In genomic region chr2:134408386-134408785, GRCh38 we compare ENCODE assay signal across 19 cellular contexts.
A peak's percentile ranks its signal among the peaks of the same experiment; 100 is the strongest.
DNase-seq lines count a peak whose midpoint lies in the region; ATAC-seq, FAIRE-seq and TF ChIP-seq lines count a peak whose summit lies in the region.
"Had no signal": no experiment of that assay in that cellular context is flagged by ENCODE, and none has a peak within 500 bp of the region (broad histone marks: within the 10 kb centered on the region; RNA-seq: fewer than 3 reads in every experiment).

No MANE protein-coding gene starts in this region.

- H3K79me2 ChIP-seq in KMS-11 (ENCODE audit: insufficient read depth, low read depth): peaks cover 8% of the 10 kb centered on the region; the same call in 1 of the 2 replicates
- no peaks in the 10 kb centered on the region for H3K79me2 ChIP-seq in astrocyte (ENCODE audit: insufficient read depth, low read length)

- H3K27ac ChIP-seq in CD8-positive, alpha-beta memory T cell (ENCODE audit: low read depth, low read length): no peak overlapping the region
- peak overlapping the region; percentile 62; the same call in 1 of the 2 replicates for H3K27ac ChIP-seq in KMS-11
- peak overlapping the region; percentile 52 for H3K27ac ChIP-seq in astrocyte (ENCODE audit: low read depth, low read length)
- H3K27ac ChIP-seq in naive thymus-derived CD4-positive, alpha-beta T cell (ENCODE audit: low read depth, low read length): no peak overlapping the region
- no peak overlapping the region for H3K27ac ChIP-seq in suprapubic skin
- H3K27ac ChIP-seq: SJCRH30, WERI-Rb-1 had no signal

- TF ChIP-seq CTCF in KMS-11 (conservative IDR thresholded peaks at IDR 0.05; ENCODE audit: low read depth, low read length) (no peak), astrocyte (IDR thresholded peaks at IDR 0.05; ENCODE audit: insufficient read depth, low read depth, low read length) (no peak), suprapubic skin (IDR thresholded peaks at IDR 0.05) (no peak)

- ATAC-seq in naive thymus-derived CD4-positive, alpha-beta T cell: no peak
- no peak for ATAC-seq in GM21723 (IDR thresholded peaks at IDR 0.05; ENCODE audit: unreplicated experiment)
- ATAC-seq: left lung had no signal

- H4K20me1 ChIP-seq in KMS-11 (ENCODE audit: insufficient read depth) (no peaks in the 10 kb centered on the region), astrocyte (ENCODE audit: insufficient read depth, low read length) (peaks cover 3% of the 10 kb centered on the region)

- H2AFZ ChIP-seq in KMS-11 (ENCODE audit: low read depth): no peak overlapping the region
- H2AFZ ChIP-seq in astrocyte (ENCODE audit: low read depth, low read length): no peak overlapping the region

- H3K9ac ChIP-seq in KMS-11: no peak overlapping the region
- H3K9ac ChIP-seq in astrocyte (ENCODE audit: low read length): peak overlapping the region; percentile 17

- peaks cover 50 to 68% (median 60%) of the 10 kb centered on the region in 3 donors for H3K4me1 Mint-ChIP-seq in CD8-positive, alpha-beta memory T cell
- peaks cover 52% of the 10 kb centered on the region for H3K4me1 Mint-ChIP-seq in astrocyte (ENCODE audit: low read depth, unreplicated experiment)
- H3K4me1 Mint-ChIP-seq in naive thymus-derived CD4-positive, alpha-beta T cell: peaks cover 21 to 55% (median 42%) of the 10 kb centered on the region in 7 donors
- H3K4me1 Mint-ChIP-seq in activated CD4-positive, alpha-beta memory T cell treated with anti-CD3 and anti-CD28 coated beads for 36 hours (ENCODE audit: low read depth): peaks cover 36% of the 10 kb centered on the region

- H3K36me3 Mint-ChIP-seq in CD8-positive, alpha-beta memory T cell: peaks cover 0 to 43% (median 5%) of the 10 kb centered on the region in 3 donors
- peaks cover 7% of the 10 kb centered on the region for H3K36me3 Mint-ChIP-seq in astrocyte (ENCODE audit: low read depth, unreplicated experiment)
- H3K36me3 Mint-ChIP-seq in naive thymus-derived CD4-positive, alpha-beta T cell: peaks cover 4 to 17% (median 8%) of the 10 kb centered on the region in 5 donors
- peaks cover 11% of the 10 kb centered on the region for H3K36me3 Mint-ChIP-seq in activated CD4-positive, alpha-beta memory T cell treated with anti-CD3 and anti-CD28 coated beads for 36 hours

- FAIRE-seq in astrocyte (lab: Jason Lieb, UNC): no peak
- FAIRE-seq: H54 had no signal

- CTCF ChIA-PET in CD8-positive, alpha-beta memory T cell (lab: Charles Lee): interaction anchor here (5.4 kb wide), 1 partner anchor 289 kb away, joined by 101 read pairs; no protein-coding TSS in a partner anchor
- CTCF ChIA-PET in naive thymus-derived CD4-positive, alpha-beta T cell (lab: Charles Lee): no interaction called here
- CTCF ChIA-PET in activated CD4-positive, alpha-beta memory T cell treated with anti-CD3 and anti-CD28 coated beads for 36 hours (lab: Charles Lee): interaction anchor here (1.1 kb wide), 1 partner anchor 162 kb away, joined by 3 read pairs; no protein-coding TSS in a partner anchor

- POLR2A ChIA-PET in CD8-positive, alpha-beta memory T cell (lab: Charles Lee): no interaction called here
- POLR2A ChIA-PET in naive thymus-derived CD4-positive, alpha-beta T cell (lab: Charles Lee): interaction anchor here (1.2 kb wide), 1 partner anchor 148 kb away, joined by 3 read pairs; no protein-coding TSS in a partner anchor
- POLR2A ChIA-PET in activated CD4-positive, alpha-beta memory T cell treated with anti-CD3 and anti-CD28 coated beads for 36 hours (lab: Charles Lee): no interaction called here

- H3K4me2 ChIP-seq in KMS-11 (peak overlapping the region; percentile 91), astrocyte (ENCODE audit: low read length) (peak overlapping the region; percentile 41)

- 67% methylated on average over 3 of the region's 3 CpGs for WGBS in suprapubic skin

- no peaks in the 10 kb centered on the region for H3K9me3 ChIP-seq in CD8-positive, alpha-beta memory T cell (ENCODE audit: low read length)
- H3K9me3 ChIP-seq in astrocyte (ENCODE audit: insufficient read depth, low read depth, low read length): no peaks in the 10 kb centered on the region
- no peaks in the 10 kb centered on the region for H3K9me3 ChIP-seq in naive thymus-derived CD4-positive, alpha-beta T cell (ENCODE audit: control insufficient read depth in 2 of 3, low read length in 3 of 3)
- no peaks in the 10 kb centered on the region for H3K9me3 ChIP-seq in suprapubic skin
- H3K9me3 ChIP-seq: left lung, SJCRH30 had no signal

- H3K4me1 ChIP-seq in CD8-positive, alpha-beta memory T cell (ENCODE audit: insufficient read depth, low read length): peaks cover 25% of the 10 kb centered on the region
- H3K4me1 ChIP-seq in KMS-11 (ENCODE audit: low read depth, poor library complexity, severe bottlenecking) (peaks cover 93% of the 10 kb centered on the region), astrocyte (ENCODE audit: insufficient read depth, low read length) (peaks cover 47% of the 10 kb centered on the region), suprapubic skin (peaks cover 60% of the 10 kb centered on the region)
- peaks cover 6 to 17% of the 10 kb centered on the region in 2 donors for H3K4me1 ChIP-seq in naive thymus-derived CD4-positive, alpha-beta T cell (ENCODE audit: control insufficient read depth in 2 of 2, insufficient read depth in 2 of 2, low read length in 2 of 2)

- H3K4me3 Mint-ChIP-seq in CD8-positive, alpha-beta memory T cell: peak overlapping the region in 3 of 7 donors; percentile 4 to 32 (median 29)
- no peak overlapping the region for H3K4me3 Mint-ChIP-seq in astrocyte (ENCODE audit: unreplicated experiment)
- H3K4me3 Mint-ChIP-seq in naive thymus-derived CD4-positive, alpha-beta T cell: no peak overlapping the region
- H3K4me3 Mint-ChIP-seq in activated CD4-positive, alpha-beta memory T cell treated with anti-CD3 and anti-CD28 coated beads for 36 hours: no peak overlapping the region
- H3K4me3 Mint-ChIP-seq: activated naive CD8-positive, alpha-beta T cell; nephron progenitor cell; stimulated activated naive CD8-positive, alpha-beta T cell treated with anti-CD3 and anti-CD28 coated beads, Interleukin-15, Interleukin-2, amounts not matched to agents 100 ng/mL and 50 ng/mL, for 24 hours had no signal

- no peak for TF ChIP-seq EP300 in suprapubic skin (IDR thresholded peaks at IDR 0.05)

- intact Hi-C loops in naive thymus-derived CD4-positive, alpha-beta T cell (cut with micrococcal nuclease): no loop called here
- intact Hi-C loops in activated CD4-positive, alpha-beta memory T cell treated with anti-CD3 and anti-CD28 coated beads for 36 hours (cut with micrococcal nuclease): no loop called here

- H3K27me3 ChIP-seq in CD8-positive, alpha-beta memory T cell (ENCODE audit: insufficient read depth, low read length, poor library complexity, severe bottlenecking): no peaks in the 10 kb centered on the region
- no peaks in the 10 kb centered on the region for H3K27me3 ChIP-seq in KMS-11 (ENCODE audit: insufficient read depth, low read depth)
- H3K27me3 ChIP-seq in astrocyte (ENCODE audit: insufficient read depth, low read length): no peaks in the 10 kb centered on the region
- H3K27me3 ChIP-seq in naive thymus-derived CD4-positive, alpha-beta T cell (ENCODE audit: control insufficient read depth in 2 of 2, insufficient read depth in 2 of 2, low read length in 2 of 2): no peaks in the 10 kb centered on the region
- H3K27me3 ChIP-seq in suprapubic skin: no peaks in the 10 kb centered on the region
- H3K27me3 ChIP-seq: left lung, SJCRH30 had no signal

- peak overlapping the region in 7 of 8 donors; percentile 10 to 74 (median 29) for H3K27ac Mint-ChIP-seq in CD8-positive, alpha-beta memory T cell
- no peak overlapping the region for H3K27ac Mint-ChIP-seq in astrocyte (ENCODE audit: unreplicated experiment)
- H3K27ac Mint-ChIP-seq in naive thymus-derived CD4-positive, alpha-beta T cell: peak overlapping the region in 5 of 9 donors; percentile 19 to 53 (median 37)
- no peak overlapping the region for H3K27ac Mint-ChIP-seq in activated CD4-positive, alpha-beta memory T cell treated with anti-CD3 and anti-CD28 coated beads for 36 hours
- H3K27ac Mint-ChIP-seq: activated naive CD8-positive, alpha-beta T cell; nephron progenitor cell; stimulated activated naive CD8-positive, alpha-beta T cell treated with anti-CD3 and anti-CD28 coated beads, Interleukin-15, Interleukin-2, amounts not matched to agents 100 ng/mL and 50 ng/mL, for 24 hours had no signal

- H3K27me3 Mint-ChIP-seq in CD8-positive, alpha-beta memory T cell: peaks cover 0 to 1% of the 10 kb centered on the region in 2 donors
- no peaks in the 10 kb centered on the region for H3K27me3 Mint-ChIP-seq in astrocyte (ENCODE audit: low read depth, unreplicated experiment)
- H3K27me3 Mint-ChIP-seq in naive thymus-derived CD4-positive, alpha-beta T cell: no peaks in the 10 kb centered on the region
- no peaks in the 10 kb centered on the region for H3K27me3 Mint-ChIP-seq in activated CD4-positive, alpha-beta memory T cell treated with anti-CD3 and anti-CD28 coated beads for 36 hours
- H3K27me3 Mint-ChIP-seq: activated naive CD8-positive, alpha-beta T cell; stimulated activated naive CD8-positive, alpha-beta T cell treated with anti-CD3 and anti-CD28 coated beads, Interleukin-15, Interleukin-2, amounts not matched to agents 100 ng/mL and 50 ng/mL, for 24 hours had no signal

- no peak for DNase-seq in CD8-positive, alpha-beta memory T cell
- DNase-seq in astrocyte (ENCODE audit: low read depth) (peak; percentile 26), suprapubic skin (ENCODE audit: low spot score in 2 of 2) (no peak)
- no peak for DNase-seq in naive thymus-derived CD4-positive, alpha-beta T cell
- no peak for DNase-seq in activated CD4-positive, alpha-beta memory T cell treated with anti-CD3 and anti-CD28 coated beads for 36 hours
- DNase-seq in activated CD4-positive, CD25-positive, alpha-beta regulatory T cell (lab: John Stamatoyannopoulos, UW): no peak
- DNase-seq: cerebellar nuclear complex, Kasumi-1, left lung, NCI-H2081, nephron progenitor cell, retina, WERI-Rb-1 had no signal

- H3K36me3 ChIP-seq in CD8-positive, alpha-beta memory T cell (ENCODE audit: insufficient read depth, low read length): no peaks in the 10 kb centered on the region
- H3K36me3 ChIP-seq in KMS-11 (ENCODE audit: insufficient read depth) (no peaks in the 10 kb centered on the region), astrocyte (ENCODE audit: insufficient read depth, low read length) (no peaks in the 10 kb centered on the region), suprapubic skin (peaks cover 3% of the 10 kb centered on the region)
- peaks cover 0 to 2% (median 2%) of the 10 kb centered on the region in 3 experiments for H3K36me3 ChIP-seq in naive thymus-derived CD4-positive, alpha-beta T cell (ENCODE audit: control insufficient read depth in 2 of 3, insufficient read depth in 3 of 3, low read length in 3 of 3)

- H3K4me3 ChIP-seq in CD8-positive, alpha-beta memory T cell (ENCODE audit: low read length): no peak overlapping the region
- H3K4me3 ChIP-seq in KMS-11 (IDR thresholded peaks at IDR 0.05; ENCODE audit: insufficient read depth, low read depth, low read length) (no peak overlapping the region), astrocyte (ENCODE audit: insufficient read depth, low read depth, low read length) (no peak overlapping the region), suprapubic skin (no peak overlapping the region)
- no peak overlapping the region for H3K4me3 ChIP-seq in naive thymus-derived CD4-positive, alpha-beta T cell (ENCODE audit: low read length)
- H3K4me3 ChIP-seq: left lung, SJCRH30 had no signal

- TF ChIP-seq POLR2A in suprapubic skin (IDR thresholded peaks at IDR 0.05): no peak

- H3K9me3 Mint-ChIP-seq in CD8-positive, alpha-beta memory T cell: no peaks in the 10 kb centered on the region
- H3K9me3 Mint-ChIP-seq in astrocyte (ENCODE audit: unreplicated experiment): peaks cover 2% of the 10 kb centered on the region
- no peaks in the 10 kb centered on the region for H3K9me3 Mint-ChIP-seq in naive thymus-derived CD4-positive, alpha-beta T cell
- no peaks in the 10 kb centered on the region for H3K9me3 Mint-ChIP-seq in activated CD4-positive, alpha-beta memory T cell treated with anti-CD3 and anti-CD28 coated beads for 36 hours
- H3K9me3 Mint-ChIP-seq: nephron progenitor cell; stimulated activated naive CD8-positive, alpha-beta T cell treated with anti-CD3 and anti-CD28 coated beads, Interleukin-15, Interleukin-2, amounts not matched to agents 100 ng/mL and 50 ng/mL, for 24 hours had no signal

Comparison
In these comparisons a context has a peak if more than half of its experiments do, and no peak if none do; other contexts are left out.
1. H3K27ac ChIP-seq: peak in KMS-11 (single experiment) and astrocyte (single experiment); none in CD8-positive, alpha-beta memory T cell (single experiment), naive thymus-derived CD4-positive, alpha-beta T cell (single experiment) and suprapubic skin (single experiment).
2. H3K27ac Mint-ChIP-seq: peak in CD8-positive, alpha-beta memory T cell (7 of 8) and naive thymus-derived CD4-positive, alpha-beta T cell (5 of 9); none in astrocyte (single experiment) and activated CD4-positive, alpha-beta memory T cell treated with anti-CD3 and anti-CD28 coated beads for 36 hours (single experiment).